1 cellular context compared by ENCODE assay signal in genomic region chr3:157906627-157907026, GRCh38.
TF ChIP-seq lines count a peak whose summit lies in the region.

No MANE protein-coding gene starts in this region.

TF ChIP-seq in IMR-90, 13 proteins besides CTCF, POLR2A, EP300 and RAD21 (continued from another document):
- TF ChIP-seq MAZ (IDR thresholded peaks at IDR 0.05; ENCODE audit: borderline replicate concordance, low read depth, low read length) = no peak
- TF ChIP-seq CEBPB (IDR thresholded peaks at IDR 0.05; ENCODE audit: low read depth, low read length) = no peak
- TF ChIP-seq RFX5 (IDR thresholded peaks at IDR 0.05; ENCODE audit: low read depth, low read length) = no peak
- TF ChIP-seq FOS (IDR thresholded peaks at IDR 0.05; ENCODE audit: low read depth, low read length) = no peak
- TF ChIP-seq MXI1 (IDR thresholded peaks at IDR 0.05; ENCODE audit: borderline replicate concordance, low read depth, low read length) = no peak
- TF ChIP-seq, protein P1, sequence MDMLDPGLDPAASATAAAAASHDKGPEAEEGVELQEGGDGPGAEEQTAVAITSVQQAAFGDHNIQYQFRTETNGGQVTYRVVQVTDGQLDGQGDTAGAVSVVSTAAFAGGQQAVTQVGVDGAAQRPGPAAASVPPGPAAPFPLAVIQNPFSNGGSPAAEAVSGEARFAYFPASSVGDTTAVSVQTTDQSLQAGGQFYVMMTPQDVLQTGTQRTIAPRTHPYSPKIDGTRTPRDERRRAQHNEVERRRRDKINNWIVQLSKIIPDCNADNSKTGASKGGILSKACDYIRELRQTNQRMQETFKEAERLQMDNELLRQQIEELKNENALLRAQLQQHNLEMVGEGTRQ (IDR thresholded peaks at IDR 0.05; ENCODE audit: low read depth, low read length) = no peak
- TF ChIP-seq NFE2L2 (IDR thresholded peaks at IDR 0.05; ENCODE audit: low read depth, low read length) = no peak
- no peak for TF ChIP-seq RCOR1 (IDR thresholded peaks at IDR 0.05; ENCODE audit: insufficient replicate concordance, low read length)
